16 cellular contexts compared by ENCODE assay signal in genomic region chr21:41967708-41968107, GRCh38. TPM values are rescaled to one million over a fixed set of nuclear protein-coding genes. Genes with fewer than 3 reads are reported as not detected.
A peak's percentile ranks its signal among the peaks of the same experiment; 100 is the strongest.
DNase-seq lines count a peak whose midpoint lies in the region; ATAC-seq and TF ChIP-seq lines count a peak whose summit lies in the region.
"Had no signal": no experiment of that assay in that cellular context is flagged by ENCODE, and none has a peak within 500 bp of the region (broad histone marks: within the 10 kb centered on the region; RNA-seq: fewer than 3 reads in every experiment).

No MANE protein-coding gene starts in this region.

- H3K4me3 Mint-ChIP-seq in GM23338 (no peak overlapping the region; the same call in 2 of the 3 replicates), osteocyte (ENCODE audit: unreplicated experiment) (no peak overlapping the region)
- H3K4me3 Mint-ChIP-seq: CD8-positive, alpha-beta memory T cell; HFFc6 had no signal

- H3K79me2 ChIP-seq in GM23338 (replicated peaks; ENCODE audit: insufficient read depth) = no peaks in the 10 kb centered on the region

- TF ChIP-seq EP300 in esophagus muscularis mucosa (IDR thresholded peaks at IDR 0.05) = no peak

- H3K36me3 Mint-ChIP-seq in GM23338 (ENCODE audit: low read depth) (no peaks in the 10 kb centered on the region), osteocyte (ENCODE audit: unreplicated experiment) (no peaks in the 10 kb centered on the region)
- H3K36me3 Mint-ChIP-seq: CD8-positive, alpha-beta memory T cell had no signal

- no peak overlapping the region for H2AFZ ChIP-seq in GM23338

- H3K27me3 Mint-ChIP-seq in GM23338 (ENCODE audit: insufficient read depth, low read depth, poor library complexity) (peaks cover 12% of the 10 kb centered on the region), osteocyte (ENCODE audit: unreplicated experiment) (no peaks in the 10 kb centered on the region)

- H3K36me3 ChIP-seq in GM23338 (ENCODE audit: insufficient read depth) (no peaks in the 10 kb centered on the region), esophagus muscularis mucosa (no peaks in the 10 kb centered on the region)
- H3K36me3 ChIP-seq: BLaER1 had no signal

- no peaks in the 10 kb centered on the region for H3K9me3 Mint-ChIP-seq in GM23338
- no peaks in the 10 kb centered on the region for H3K9me3 Mint-ChIP-seq in osteocyte (ENCODE audit: unreplicated experiment)
- H3K9me3 Mint-ChIP-seq: CD8-positive, alpha-beta memory T cell; HFFc6 had no signal

- H4K20me1 ChIP-seq in GM23338 (replicated peaks; ENCODE audit: insufficient read depth) = no peaks in the 10 kb centered on the region
- H4K20me1 ChIP-seq: BLaER1 had no signal

- H3K4me1 ChIP-seq in GM23338 (ENCODE audit: insufficient read depth) (no peaks in the 10 kb centered on the region), esophagus muscularis mucosa (no peaks in the 10 kb centered on the region)

- DNase-seq in GM13976 (ENCODE audit: low spot score) = peak; percentile 15
- DNase-seq in GM23338 (ENCODE audit: low spot score) = no peak
- peak; percentile 79 for DNase-seq in esophagus muscularis mucosa (ENCODE audit: extremely low spot score)
- DNase-seq in osteocyte (ENCODE audit: extremely low spot score, unreplicated experiment) = peak; percentile 71
- no peak for DNase-seq in OCI-M1 (lab: John Stamatoyannopoulos, UW)
- no peak for DNase-seq in mucosa of gallbladder (ENCODE audit: low spot score)
- DNase-seq: CD8-positive, alpha-beta memory T cell; GF-D8; HFFc6; KBM-7; NCI-H2081 treated with DMSO at 0.1 percent for 48 hours; NCI-H2227 treated with DMSO at 0.1 percent for 48 hours; NCI-H524 treated with DMSO at 0.1 percent for 48 hours; PC-3 had no signal

- no peaks in the 10 kb centered on the region for H3K9me2 ChIP-seq in GM23338 (ENCODE audit: insufficient read depth)

- no peaks in the 10 kb centered on the region for H3K9me3 ChIP-seq in esophagus muscularis mucosa

- H3K4me1 Mint-ChIP-seq in GM23338 (peaks cover 24% of the 10 kb centered on the region), osteocyte (ENCODE audit: unreplicated experiment) (peaks cover 7% of the 10 kb centered on the region)
- H3K4me1 Mint-ChIP-seq: CD8-positive, alpha-beta memory T cell had no signal

- H3K27ac Mint-ChIP-seq in GM23338 (peak overlapping the region; percentile 71; the same call in 1 of the 2 replicates), osteocyte (ENCODE audit: unreplicated experiment) (no peak overlapping the region)
- H3K27ac Mint-ChIP-seq: CD8-positive, alpha-beta memory T cell; HFFc6 had no signal

- no peak overlapping the region for H3K27ac ChIP-seq in GM23338 (ENCODE audit: low read depth)
- H3K27ac ChIP-seq in esophagus muscularis mucosa (replicated peaks in 1 of 4) = no peak overlapping the region
- H3K27ac ChIP-seq: BLaER1 had no signal

- H3K4me3 ChIP-seq in GM23338 (no peak overlapping the region), esophagus muscularis mucosa (no peak overlapping the region)
- H3K4me3 ChIP-seq: BLaER1 had no signal

- WGBS in esophagus muscularis mucosa = 94% methylated on average over 2 of the region's 4 CpGs

- TF ChIP-seq CTCF in GM13976 (IDR thresholded peaks at IDR 0.05; ENCODE audit: borderline replicate concordance, control extremely low read depth, extremely low read depth, insufficient read depth, missing control alignments) = no peak
- no peak for TF ChIP-seq CTCF in GM23338 (conservative IDR thresholded peaks at IDR 0.05; ENCODE audit: low read depth in 2 of 2)
- no peak for TF ChIP-seq CTCF in esophagus muscularis mucosa (IDR thresholded peaks at IDR 0.05)
- no peak for TF ChIP-seq CTCF in osteocyte (IDR thresholded peaks at IDR 0.05)

- H3F3A ChIP-seq in GM23338 (replicated peaks; ENCODE audit: low read depth) = no peaks in the 10 kb centered on the region

- intact Hi-C loops in esophagus muscularis mucosa (cut with DNase I) = no loop called here

- no peak overlapping the region for H3K4me2 ChIP-seq in GM23338
- H3K4me2 ChIP-seq: BLaER1 had no signal

- ATAC-seq in GM23338 (no peak), SK-N-SH treated with all-trans-retinoic acid at 6 μM for 48 hours (no peak)
- ATAC-seq: PC-3 had no signal

- no peaks in the 10 kb centered on the region for H3K27me3 ChIP-seq in GM23338 (ENCODE audit: insufficient read depth)
- peaks cover 0 to 15% (median 0%) of the 10 kb centered on the region in 4 donors for H3K27me3 ChIP-seq in esophagus muscularis mucosa
- H3K27me3 ChIP-seq: BLaER1 had no signal

- no peak for TF ChIP-seq POLR2A in esophagus muscularis mucosa (IDR thresholded peaks at IDR 0.05; ENCODE audit: low read depth)

- in situ Hi-C loops in GM13976 (cut with MboI; ENCODE audit: low sequenced_read_pairs, unreplicated experiment) = no loop called here

TF ChIP-seq in GM23338, 12 proteins besides CTCF, POLR2A, EP300 and RAD21 (continues in another document):
- TF ChIP-seq EZH2 (IDR thresholded peaks at IDR 0.05; ENCODE audit: low read depth, unreplicated experiment) (no peak), POLR2AphosphoS5 (IDR thresholded peaks at IDR 0.05; ENCODE audit: low read depth) (no peak), EZH2phosphoT487 (IDR thresholded peaks at IDR 0.05; ENCODE audit: unreplicated experiment) (no peak), STAT1 (IDR thresholded peaks at IDR 0.05; ENCODE audit: unreplicated experiment) (no peak), ZNF114 (CRISPR knock-in tag; IDR thresholded peaks at IDR 0.05) (no peak)

TF ChIP-seq in SK-N-SH treated with all-trans-retinoic acid at 6 μM for 48 hours, 23 proteins besides CTCF, POLR2A, EP300 and RAD21 (continues in another document):
- no peak for TF ChIP-seq PATZ1 (CRISPR knock-in tag; IDR thresholded peaks at IDR 0.05; ENCODE audit: borderline replicate concordance)
- no peak for TF ChIP-seq RARB (CRISPR knock-in tag; IDR thresholded peaks at IDR 0.05)
- TF ChIP-seq OSR1 (CRISPR knock-in tag; IDR thresholded peaks at IDR 0.05) = no peak
- no peak for TF ChIP-seq ZNF8 (CRISPR knock-in tag; IDR thresholded peaks at IDR 0.05)
- no peak for TF ChIP-seq CSRNP3 (CRISPR knock-in tag; IDR thresholded peaks at IDR 0.05)
- TF ChIP-seq ZNF565 (CRISPR knock-in tag; conservative IDR thresholded peaks at IDR 0.05; ENCODE audit: low read depth) = no peak
- no peak for TF ChIP-seq TCF4 (CRISPR knock-in tag; IDR thresholded peaks at IDR 0.05; ENCODE audit: borderline replicate concordance)
- no peak for TF ChIP-seq TOX (CRISPR knock-in tag; IDR thresholded peaks at IDR 0.05; ENCODE audit: borderline replicate concordance)
- TF ChIP-seq ZC3H10 (CRISPR knock-in tag; IDR thresholded peaks at IDR 0.05) = no peak

RNA-seq across cellular contexts. Expression of gene C2CD2, which starts 13.9 kb away (rescaled TPM):
- total RNA-seq in GM23338 (2014; rRNA removed; shearing (Covaris generic)) = 12.7 and 16.2 TPM in 2 replicates
- polyA plus RNA-seq in GM23338 (2016; fragmentation: Nextera tagmentation; extraction: Ambion mirVana) = 3.1 and 4.5 TPM in 2 replicates
- total RNA-seq in esophagus muscularis mucosa (10 to 100 TPM; 11.6 to 25.3 (median 18.9) TPM), osteocyte (13.1 and 19.4 TPM in 2 replicates), mucosa of gallbladder (30.8 TPM)

RNA-seq across cellular contexts. Expression of gene ZBTB21, which starts 42.5 kb away (rescaled TPM):
- total RNA-seq in GM23338 (2014; rRNA removed; shearing (Covaris generic)) = 11.0 and 13.6 TPM in 2 replicates
- polyA plus RNA-seq in GM23338 (2016; fragmentation: Nextera tagmentation; extraction: Ambion mirVana) = 8.7 and 10.0 TPM in 2 replicates
- total RNA-seq in esophagus muscularis mucosa = 10 to 100 TPM in 1 of 4 donors, 1 to 10 TPM in 3; 5.9 to 15.1 (median 9.2) TPM
- 20.3 and 20.9 TPM in 2 replicates for total RNA-seq in osteocyte
- 22.8 TPM for total RNA-seq in mucosa of gallbladder

Comparison
In these comparisons a context has a peak if more than half of its experiments do, and no peak if none do; other contexts are left out.
1. DNase-seq: peak in GM13976 (single experiment), esophagus muscularis mucosa (single experiment) and osteocyte (single experiment); none in GM23338 (single experiment), OCI-M1 (single experiment) and mucosa of gallbladder (single experiment).